26 cellular contexts compared by ENCODE assay signal in the genomic region with DNA sequence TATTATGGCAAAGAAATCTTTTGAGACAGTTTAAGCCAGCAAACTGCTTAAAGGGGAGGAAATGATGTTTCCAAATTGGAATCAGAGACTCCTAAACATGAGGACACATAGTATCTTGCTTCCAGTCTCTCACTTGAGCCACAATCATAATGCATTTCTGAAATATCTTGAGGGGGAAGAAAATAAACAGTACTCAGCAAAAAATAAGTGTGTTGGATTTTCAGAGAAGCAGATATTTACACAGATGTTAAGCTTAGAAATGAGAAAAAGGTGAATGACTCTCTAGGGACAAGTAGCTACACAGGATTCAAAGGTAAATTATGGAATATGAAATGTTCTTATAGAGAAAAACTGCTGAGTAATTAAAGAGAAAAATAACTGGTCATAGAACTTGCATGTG.
A peak's percentile ranks its signal among the peaks of the same experiment; 100 is the strongest.
DNase-seq lines count a peak whose midpoint lies in the region; ATAC-seq, FAIRE-seq and TF ChIP-seq lines count a peak whose summit lies in the region.
"Had no signal": no experiment of that assay in that cellular context is flagged by ENCODE, and none has a peak within 500 bp of the region (broad histone marks: within the 10 kb centered on the region; RNA-seq: fewer than 3 reads in every experiment).

No MANE protein-coding gene starts in this region.

- TF ChIP-seq CTCF in HepG2 (CRISPR knock-in tag; IDR thresholded peaks at IDR 0.05) (no peak), right lobe of liver (IDR thresholded peaks at IDR 0.05) (no peak), K562 (IDR thresholded peaks at IDR 0.05 in 2 of 3, conservative IDR thresholded peaks at IDR 0.05 in 1 of 3; ENCODE audit: insufficient read depth in 2 of 3, low read depth in 1 of 3, low read length in 3 of 3) (no peak), smooth muscle cell (IDR thresholded peaks at IDR 0.05; ENCODE audit: borderline replicate concordance, insufficient read depth, poor library complexity, severe bottlenecking) (no peak)

- TF ChIP-seq RAD21 in HepG2 (CRISPR knock-in tag; IDR thresholded peaks at IDR 0.05) (no peak), K562 (CRISPR knock-in tag; conservative IDR thresholded peaks at IDR 0.05 in 1 of 2, IDR thresholded peaks at IDR 0.05 in 1 of 2) (no peak)

- in situ Hi-C loops in HepG2 (cut with HindIII; ENCODE audit: extremely low pct_ligation_motif_present, low pct_unique_long_range_greater_than_20kb) (no loop called here), K562 (cut with MboI) (no loop called here)

- CTCF ChIA-PET in HepG2 (lab: Yijun Ruan, JAX; ENCODE audit: low intra/inter-chr PET ratio, low total read pairs), result no interaction called here
- CTCF ChIA-PET in K562 (lab: Yijun Ruan, JAX; ENCODE audit: low intra/inter-chr PET ratio), result no interaction called here

- H4K20me1 ChIP-seq in HepG2 (ENCODE audit: insufficient read depth, low read length) (no peaks in the 10 kb centered on the region), K562 (replicated peaks; ENCODE audit: control insufficient read depth, insufficient read depth, low read length) (no peaks in the 10 kb centered on the region), smooth muscle cell (ENCODE audit: low read depth) (no peaks in the 10 kb centered on the region)
- H4K20me1 ChIP-seq: BLaER1 had no signal

- DNase-seq in HepG2 (ENCODE audit: low spot score) (no peak), right lobe of liver (no peak), K562 (ENCODE audit: extremely low read depth in 1 of 4, low spot score in 3 of 4) (no peak), smooth muscle cell (lab: John Stamatoyannopoulos, UW; ENCODE audit: unreplicated experiment) (no peak), NCI-H82 (lab: John Stamatoyannopoulos, UW) (no peak)
- DNase-seq in activated CD4-positive, alpha-beta T cell treated with anti-CD3 and anti-CD28 coated beads, Interleukin-2, amount 10 ng/mL, durations not matched to agents 24 days and 14 days, result no peak
- DNase-seq: ACHN; BE2C; C1 segment of cervical spinal cord; CD4-positive, alpha-beta memory T cell; CD4-positive, CD25-positive, alpha-beta regulatory T cell; CD8-positive, alpha-beta memory T cell; COR-L47; DMS 273 treated with DMSO at 0.1 percent for 48 hours; DMS153; DMS53; DMS79; DND-41; EL; GDM1 had no signal

- H3K27ac Mint-ChIP-seq in activated CD4-positive, alpha-beta T cell treated with anti-CD3 and anti-CD28 coated beads, Interleukin-2, amount 10 ng/mL, durations not matched to agents 24 days and 14 days, result no peak overlapping the region
- H3K27ac Mint-ChIP-seq: CD14-positive monocyte; CD4-positive, CD25-positive, alpha-beta regulatory T cell; CD8-positive, alpha-beta memory T cell had no signal

- intact Hi-C loops in HepG2 (cut with micrococcal nuclease; ENCODE audit: unreplicated experiment) (no loop called here), right lobe of liver (cut with DNase I) (no loop called here), K562 (cut with micrococcal nuclease) (no loop called here)
- intact Hi-C loops in activated CD4-positive, alpha-beta T cell treated with anti-CD3 and anti-CD28 coated beads, Interleukin-2, amount 10 ng/mL, durations not matched to agents 24 days and 14 days (cut with micrococcal nuclease), result no loop called here

- H2AFZ ChIP-seq in HepG2 (ENCODE audit: low read length) (no peak overlapping the region), K562 (ENCODE audit: low read depth, low read length) (no peak overlapping the region), smooth muscle cell (ENCODE audit: low read depth) (peak overlapping the region; percentile 1)

- no peaks in the 10 kb centered on the region for H3K79me2 ChIP-seq in HepG2 (ENCODE audit: insufficient read depth, low read length)
- H3K79me2 ChIP-seq in K562 (ENCODE audit: control insufficient read depth, insufficient read depth, low read length), result no peaks in the 10 kb centered on the region
- no peaks in the 10 kb centered on the region for H3K79me2 ChIP-seq in smooth muscle cell (ENCODE audit: low read depth)

- TF ChIP-seq EP300 in HepG2 (IDR thresholded peaks at IDR 0.05; ENCODE audit: low read depth in 2 of 2, low read length in 2 of 2) (no peak), HepG2 (CRISPR knock-in tag; IDR thresholded peaks at IDR 0.05; ENCODE audit: borderline replicate concordance) (no peak), K562 (IDR thresholded peaks at IDR 0.05; ENCODE audit: low read length) (no peak)

- no peaks in the 10 kb centered on the region for H3K4me1 Mint-ChIP-seq in activated CD4-positive, alpha-beta T cell treated with anti-CD3 and anti-CD28 coated beads, Interleukin-2, amount 10 ng/mL, durations not matched to agents 24 days and 14 days
- H3K4me1 Mint-ChIP-seq: CD14-positive monocyte; CD4-positive, alpha-beta memory T cell; CD4-positive, CD25-positive, alpha-beta regulatory T cell; CD8-positive, alpha-beta memory T cell had no signal

- no peak overlapping the region for H3K9ac ChIP-seq in HepG2 (ENCODE audit: insufficient read depth, low read depth, low read length)
- H3K9ac ChIP-seq in K562 (ENCODE audit: insufficient read depth in 1 of 2, low read depth in 2 of 2, low read length in 2 of 2), result no peak overlapping the region
- no peak overlapping the region for H3K9ac ChIP-seq in smooth muscle cell (ENCODE audit: low read depth)
- H3K9ac ChIP-seq: BLaER1 had no signal

- no peak for TF ChIP-seq POLR2A in HepG2 (IDR thresholded peaks at IDR 0.05; ENCODE audit: insufficient read depth in 1 of 2, low read depth in 2 of 2, low read length in 2 of 2)
- no peak for TF ChIP-seq POLR2A in right lobe of liver (IDR thresholded peaks at IDR 0.05)
- TF ChIP-seq POLR2A in K562 (conservative IDR thresholded peaks at IDR 0.05), result no peak

- H3K27ac ChIP-seq in HepG2 (ENCODE audit: extremely low read length, insufficient read depth, low read length), result no peak overlapping the region
- H3K27ac ChIP-seq in right lobe of liver, result no peak overlapping the region
- no peak overlapping the region for H3K27ac ChIP-seq in K562 (ENCODE audit: extremely low read depth, low read depth, low read length)
- no peak overlapping the region for H3K27ac ChIP-seq in smooth muscle cell (ENCODE audit: low read depth)
- H3K27ac ChIP-seq: 22Rv1, BLaER1 had no signal

- POLR2A ChIA-PET in HepG2 (lab: Yijun Ruan, JAX), result no interaction called here
- POLR2A ChIA-PET in K562 (lab: Yijun Ruan, JAX), result no interaction called here

- ATAC-seq in HepG2, result no peak
- ATAC-seq in right lobe of liver, result no peak
- no peak for ATAC-seq in K562
- ATAC-seq: GM12878 had no signal

- BruUV-seq in HepG2 (replicated peaks; lab: Mats Ljungman, UMichigan) (no TSS peak), K562 (replicated peaks; lab: Mats Ljungman, UMichigan) (no TSS peak)

- H3K9me3 ChIP-seq in HepG2 (ENCODE audit: low read length) (peaks cover 81% of the 10 kb centered on the region), right lobe of liver (no peaks in the 10 kb centered on the region), K562 (replicated peaks; ENCODE audit: control insufficient read depth, insufficient read depth, low read depth, low read length) (no peaks in the 10 kb centered on the region), smooth muscle cell (replicated peaks; ENCODE audit: low read depth) (no peaks in the 10 kb centered on the region)
- H3K9me3 ChIP-seq: BLaER1 had no signal

- no peaks in the 10 kb centered on the region for H3K4me1 ChIP-seq in HepG2 (ENCODE audit: insufficient read depth, low read length)
- no peaks in the 10 kb centered on the region for H3K4me1 ChIP-seq in right lobe of liver
- H3K4me1 ChIP-seq in K562 (replicated peaks in 1 of 2; ENCODE audit: control insufficient read depth in 2 of 2, insufficient read depth in 2 of 2, low read length in 2 of 2), result no peaks in the 10 kb centered on the region
- no peaks in the 10 kb centered on the region for H3K4me1 ChIP-seq in smooth muscle cell (ENCODE audit: low read depth)
- H3K4me1 ChIP-seq: BE2C, BLaER1 had no signal

- H3K27me3 Mint-ChIP-seq in activated CD4-positive, alpha-beta T cell treated with anti-CD3 and anti-CD28 coated beads, Interleukin-2, amount 10 ng/mL, durations not matched to agents 24 days and 14 days, result no peaks in the 10 kb centered on the region
- H3K27me3 Mint-ChIP-seq: CD4-positive, alpha-beta memory T cell; CD4-positive, CD25-positive, alpha-beta regulatory T cell; CD8-positive, alpha-beta memory T cell had no signal

- H3K27me3 ChIP-seq in HepG2 (ENCODE audit: control insufficient read depth in 1 of 2, insufficient read depth in 2 of 2, low read length in 2 of 2) (no peaks in the 10 kb centered on the region), right lobe of liver (no peaks in the 10 kb centered on the region), K562 (ENCODE audit: control insufficient read depth in 2 of 2, insufficient read depth in 2 of 2, low read length in 2 of 2) (no peaks in the 10 kb centered on the region), smooth muscle cell (ENCODE audit: low read depth) (no peaks in the 10 kb centered on the region)
- H3K27me3 ChIP-seq: BE2C, BLaER1 had no signal

- H3K4me3 ChIP-seq in HepG2 (replicated peaks in 1 of 3; ENCODE audit: insufficient read depth in 1 of 3, low read depth in 2 of 3, low read length in 3 of 3) (no peak overlapping the region), right lobe of liver (no peak overlapping the region), K562 (no peak overlapping the region), smooth muscle cell (no peak overlapping the region)
- H3K4me3 ChIP-seq: BLaER1, GM12878 had no signal

- no peaks in the 10 kb centered on the region for H3K36me3 ChIP-seq in HepG2 (replicated peaks in 1 of 2; ENCODE audit: control insufficient read depth in 1 of 2, insufficient read depth in 2 of 2, low read length in 2 of 2)
- H3K36me3 ChIP-seq in right lobe of liver, result no peaks in the 10 kb centered on the region
- no peaks in the 10 kb centered on the region for H3K36me3 ChIP-seq in K562 (ENCODE audit: control insufficient read depth, insufficient read depth, low read length)
- no peaks in the 10 kb centered on the region for H3K36me3 ChIP-seq in smooth muscle cell (ENCODE audit: low read depth)
- H3K36me3 ChIP-seq: BE2C, BLaER1 had no signal

- FAIRE-seq in HepG2 (lab: Jason Lieb, UNC) (no peak), K562 (lab: Jason Lieb, UNC) (no peak)
- FAIRE-seq: GM12878, GM12892, GM18507 had no signal

- H3K4me2 ChIP-seq in HepG2 (ENCODE audit: low read depth, low read length) (no peak overlapping the region), K562 (ENCODE audit: insufficient read depth, low read length) (no peak overlapping the region), smooth muscle cell (no peak overlapping the region)
- H3K4me2 ChIP-seq: BLaER1 had no signal

- no peaks in the 10 kb centered on the region for H3F3A ChIP-seq in smooth muscle cell (ENCODE audit: low read depth)

- H3K9me3 Mint-ChIP-seq in activated CD4-positive, alpha-beta T cell treated with anti-CD3 and anti-CD28 coated beads, Interleukin-2, amount 10 ng/mL, durations not matched to agents 24 days and 14 days, result no peaks in the 10 kb centered on the region

- no peak overlapping the region for H3K4me3 Mint-ChIP-seq in activated CD4-positive, alpha-beta T cell treated with anti-CD3 and anti-CD28 coated beads, Interleukin-2, amount 10 ng/mL, durations not matched to agents 24 days and 14 days
- H3K4me3 Mint-ChIP-seq: CD14-positive monocyte; CD4-positive, alpha-beta memory T cell; CD4-positive, CD25-positive, alpha-beta regulatory T cell; CD8-positive, alpha-beta memory T cell had no signal

- no peaks in the 10 kb centered on the region for H3K36me3 Mint-ChIP-seq in activated CD4-positive, alpha-beta T cell treated with anti-CD3 and anti-CD28 coated beads, Interleukin-2, amount 10 ng/mL, durations not matched to agents 24 days and 14 days (ENCODE audit: low read depth)
- H3K36me3 Mint-ChIP-seq: CD14-positive monocyte; CD4-positive, alpha-beta memory T cell; CD4-positive, CD25-positive, alpha-beta regulatory T cell; CD8-positive, alpha-beta memory T cell had no signal

- H3K9me1 ChIP-seq in K562 (ENCODE audit: control insufficient read depth, insufficient read depth, low read length), result no peaks in the 10 kb centered on the region
